Comparison of ENCODE assay signal across 19 cellular contexts in the genomic region with DNA sequence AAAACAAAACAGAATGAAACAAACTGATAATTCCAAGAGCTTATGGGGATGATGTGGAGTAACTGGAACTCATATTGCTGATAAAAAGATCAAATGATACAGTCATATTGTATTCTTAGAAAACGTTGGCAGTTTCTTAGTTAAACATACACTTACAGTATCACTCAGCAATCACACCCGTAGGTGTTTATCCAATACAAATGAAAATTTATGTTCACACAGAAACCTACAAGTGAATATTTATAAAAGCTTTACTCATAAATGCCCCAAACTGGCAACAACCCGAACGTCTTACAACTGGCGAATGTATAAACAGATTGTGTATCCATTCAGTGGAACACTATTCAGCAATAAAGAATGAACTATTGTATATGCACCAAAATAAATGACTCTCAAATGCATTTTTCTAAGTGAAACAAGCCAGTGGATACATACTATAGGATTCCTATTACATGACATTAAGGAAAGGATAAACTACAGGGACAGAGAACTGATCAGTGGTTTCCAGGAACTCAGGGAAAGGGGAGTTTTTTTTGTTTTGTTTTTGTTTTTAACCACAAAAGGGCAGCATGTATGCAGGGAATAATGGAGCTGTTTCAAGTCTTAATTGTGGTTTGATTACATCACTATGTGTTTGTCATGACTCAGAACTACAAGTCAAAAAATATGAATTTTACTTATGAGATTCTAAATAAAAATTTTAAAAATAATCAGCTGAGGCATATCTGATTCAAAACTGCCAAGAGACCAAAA.
A peak's percentile ranks its signal among the peaks of the same experiment; 100 is the strongest.
DNase-seq lines count a peak whose midpoint lies in the region; ATAC-seq, FAIRE-seq and TF ChIP-seq lines count a peak whose summit lies in the region.
"Had no signal": no experiment of that assay in that cellular context is flagged by ENCODE, and none has a peak within 500 bp of the region (broad histone marks: within the 10 kb centered on the region; RNA-seq: fewer than 3 reads in every experiment).

No MANE protein-coding gene starts in this region.

- no peak overlapping the region for H3K27ac ChIP-seq in GM12878 (ENCODE audit: control insufficient read depth, insufficient read depth)
- H3K27ac ChIP-seq: RWPE1 had no signal

- ATAC-seq in GM12878 (no peak), HG03025 (IDR thresholded peaks at IDR 0.05; ENCODE audit: low FRiP score, unreplicated experiment) (no peak)
- ATAC-seq: activated CD8-positive, alpha-beta T cell treated with anti-CD3 and anti-CD28 coated beads for 36 hours; right cardiac atrium; stimulated activated naive B cell treated with anti-CD40 and anti-IgM and Interleukin-4, amounts not matched to agents 10 μg/mL and 1 μg/mL and 100 μg/mL, for 72 hours had no signal

- no peak for FAIRE-seq in GM12878 (lab: Jason Lieb, UNC)
- FAIRE-seq: GM18507 had no signal

- H3K79me2 ChIP-seq in GM12878 (ENCODE audit: control insufficient read depth, insufficient read depth, low read length) = no peaks in the 10 kb centered on the region

- no peaks in the 10 kb centered on the region for H3K36me3 ChIP-seq in GM12878 (ENCODE audit: control insufficient read depth in 2 of 2, insufficient read depth in 2 of 2, low read length in 1 of 2)

- in situ Hi-C loops in GM12878 (cut with MboI) = no loop called here

- intact Hi-C loops in GM12878 (cut with micrococcal nuclease; ENCODE audit: unreplicated experiment) = no loop called here
- intact Hi-C loops in head of caudate nucleus (cut with DNase I) = no loop called here

- CTCF ChIA-PET in GM12878 (lab: Yijun Ruan, JAX) = interaction anchor here (1.1 kb wide), 1 partner anchor 35 kb away, joined by 6 read pairs; no protein-coding TSS in a partner anchor

- no peaks in the 10 kb centered on the region for H3K9me3 ChIP-seq in GM12878 (replicated peaks; ENCODE audit: control insufficient read depth, insufficient read depth, low read length)

- H3K4me3 ChIP-seq in GM12878 = no peak overlapping the region
- H3K4me3 ChIP-seq: lung had no signal

- H3K27me3 ChIP-seq in GM12878 (replicated peaks in 1 of 2; ENCODE audit: control insufficient read depth in 2 of 2, insufficient read depth in 2 of 2, low read length in 1 of 2) = no peaks in the 10 kb centered on the region; a peak in 1 of 4 replicates

- RAD21 ChIA-PET in GM12878 (lab: Charles Lee; ENCODE audit: unreplicated experiment) = interaction anchor here (1.2 kb wide), 1 partner anchor 106 kb away, joined by 3 read pairs; no protein-coding TSS in a partner anchor

- H3K4me1 ChIP-seq in GM12878 (ENCODE audit: control insufficient read depth, insufficient read depth, low read length) = no peaks in the 10 kb centered on the region

- TF ChIP-seq POLR2A in GM12878 (IDR thresholded peaks at IDR 0.05; ENCODE audit: low read depth, low read length) = no peak

- no peak for TF ChIP-seq RAD21 in GM12878 (IDR thresholded peaks at IDR 0.05; ENCODE audit: insufficient read depth, low read depth, low read length)

- BruUV-seq in GM12878 (replicated peaks; lab: Mats Ljungman, UMichigan) = no TSS peak

- no peak overlapping the region for H2AFZ ChIP-seq in GM12878 (ENCODE audit: control insufficient read depth, low read depth, low read length)

- DNase-seq in Daoy (ENCODE audit: low read depth) (peak; percentile 16), M059J (ENCODE audit: low read depth) (peak; percentile 73), GM12878 (ENCODE audit: low read depth, low spot score) (no peak), iris pigment epithelial cell (ENCODE audit: low read depth) (peak; percentile 80), head of caudate nucleus (no peak), GF-D8 (lab: John Stamatoyannopoulos, UW) (no peak), germinal center (ENCODE audit: low spot score) (no peak)
- DNase-seq: activated CD8-positive, alpha-beta T cell treated with anti-CD3 and anti-CD28 coated beads for 36 hours; CD4-positive, alpha-beta T cell; H7; NCI-H1694; NCI-H526 treated with DMSO at 0.1 percent for 48 hours; right cardiac atrium; stimulated activated CD4-positive, alpha-beta T cell treated with anti-CD3 and anti-CD28 coated beads, Interleukin-4, amount 100 ng/mL, for 24 hours; stimulated activated naive B cell treated with anti-CD40 and anti-IgM and Interleukin-4, amounts not matched to agents 10 μg/mL and 1 μg/mL and 100 μg/mL, for 72 hours had no signal

- WGBS in GM12878 (ENCODE audit: insufficient coverage, insufficient replicate concordance, low lambda C conversion rate, missing lambda C conversion rate) = 28% methylated on average over 5 of the region's 5 CpGs

- H3K4me2 ChIP-seq in GM12878 (ENCODE audit: control insufficient read depth, insufficient read depth) = no peak overlapping the region

- no peaks in the 10 kb centered on the region for H4K20me1 ChIP-seq in GM12878 (ENCODE audit: control insufficient read depth, insufficient read depth)

- SMC1A ChIA-PET in GM12878 (lab: Charles Lee; ENCODE audit: uncharacterized antibody, unreplicated experiment) = no interaction called here

- no peak for TF ChIP-seq CTCF in GM12878 (IDR thresholded peaks at IDR 0.05 in 2 of 3, conservative IDR thresholded peaks at IDR 0.05 in 1 of 3; ENCODE audit: control insufficient read depth in 2 of 3, extremely low read depth in 1 of 3, insufficient read depth in 1 of 3, low read depth in 3 of 3, low read length in 3 of 3)

- H3K9ac ChIP-seq in GM12878 (ENCODE audit: control insufficient read depth, insufficient read depth, low read length) = no peak overlapping the region

- TF ChIP-seq EP300 in GM12878 (IDR thresholded peaks at IDR 0.05; ENCODE audit: borderline replicate concordance in 1 of 2, control insufficient read depth in 1 of 2, low read depth in 2 of 2, low read length in 2 of 2) = no peak

- POLR2A ChIA-PET in GM12878 (lab: Charles Lee) = no interaction called here

TF ChIP-seq in GM12878, 131 proteins besides CTCF, POLR2A, EP300 and RAD21:
- TF ChIP-seq ATF3 (IDR thresholded peaks at IDR 0.05; ENCODE audit: borderline replicate concordance, extremely low read depth, low read depth, low read length) (no peak), BCL11A (IDR thresholded peaks at IDR 0.05; ENCODE audit: low read depth, low read length) (no peak), RUNX3 (IDR thresholded peaks at IDR 0.05; ENCODE audit: low read length) (peak; percentile 27; the same call in 1 of the 2 replicates), BCL3 (IDR thresholded peaks at IDR 0.05; ENCODE audit: borderline replicate concordance, insufficient read depth, low read depth, low read length, poor library complexity, severe bottlenecking) (no peak)

Comparison
In these comparisons a context has a peak if more than half of its experiments do, and no peak if none do; other contexts are left out.
1. DNase-seq: peak in Daoy (single experiment), M059J (single experiment) and iris pigment epithelial cell (single experiment); none in GM12878 (single experiment), head of caudate nucleus (0 of 42), GF-D8 (single experiment) and germinal center (single experiment).